Comparison of ENCODE assay signal across 13 cellular contexts in the genomic region with DNA sequence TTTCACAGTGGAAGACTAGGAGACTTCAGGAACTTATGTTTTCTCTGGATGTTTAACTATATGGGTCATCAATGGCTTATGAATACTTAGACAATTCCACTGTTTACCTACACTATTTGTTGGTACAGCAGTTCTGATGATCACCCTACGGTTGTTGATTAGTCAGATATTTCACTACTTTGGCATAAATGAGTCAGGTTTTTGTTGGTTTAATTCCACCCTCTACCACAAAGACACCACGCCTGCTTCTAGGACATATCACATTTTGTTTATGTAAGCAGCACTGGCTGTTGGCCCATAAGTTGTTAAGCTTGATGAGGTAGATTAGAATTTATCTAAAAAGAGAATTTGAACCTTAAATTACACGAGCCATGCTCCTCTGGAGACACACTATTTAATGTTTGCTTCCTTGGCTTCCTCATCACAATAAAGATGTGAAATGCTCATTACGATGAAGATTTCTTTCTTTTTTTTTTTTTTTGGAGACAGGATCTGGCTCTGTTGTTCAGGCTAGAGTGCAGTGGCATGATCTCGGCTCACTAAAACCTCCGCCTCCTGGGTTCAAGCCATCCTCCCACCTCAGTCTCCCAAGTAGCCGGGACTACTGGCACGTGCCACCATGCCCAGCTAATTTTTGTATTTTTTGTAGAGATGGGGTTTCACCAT. TPM values are rescaled to one million over a fixed set of nuclear protein-coding genes. Genes with fewer than 3 reads are reported as not detected.
DNase-seq lines count a peak whose midpoint lies in the region.
"Had no signal": no experiment of that assay in that cellular context is flagged by ENCODE, and none has a peak within 500 bp of the region (broad histone marks: within the 10 kb centered on the region; RNA-seq: fewer than 3 reads in every experiment).

No MANE protein-coding gene starts in this region.

- WGBS in mesenchymal stem cell: 100% methylated on average over 1 of the region's 8 CpGs

- no peak overlapping the region for H4K91ac ChIP-seq in mesenchymal stem cell (ENCODE audit: low read length)

- H3K9me3 ChIP-seq in MG63: no peaks in the 10 kb centered on the region
- H3K9me3 ChIP-seq in mesenchymal stem cell (ENCODE audit: control insufficient read depth, low read length): no peaks in the 10 kb centered on the region
- H3K9me3 ChIP-seq: heart right ventricle, thyroid gland had no signal

- H3K4me3 ChIP-seq in MG63: no peak overlapping the region
- H3K4me3 ChIP-seq in mesenchymal stem cell (ENCODE audit: insufficient read depth in 1 of 2, low read depth in 1 of 2, low read length in 2 of 2): no peak overlapping the region
- H3K4me3 ChIP-seq: heart right ventricle, thyroid gland had no signal

- H3K27me3 ChIP-seq in MG63: no peaks in the 10 kb centered on the region
- no peaks in the 10 kb centered on the region for H3K27me3 ChIP-seq in mesenchymal stem cell (ENCODE audit: control insufficient read depth in 1 of 2, insufficient read depth in 1 of 2, low read length in 2 of 2)
- H3K27me3 ChIP-seq: heart right ventricle, thyroid gland had no signal

- no peak overlapping the region for H3K4me2 ChIP-seq in mesenchymal stem cell (ENCODE audit: low read length, poor library complexity, severe bottlenecking)

- no peak overlapping the region for H3K14ac ChIP-seq in mesenchymal stem cell (ENCODE audit: low read length in 2 of 2)

- H3K18ac ChIP-seq in mesenchymal stem cell (ENCODE audit: low read depth in 1 of 2, low read length in 2 of 2): no peak overlapping the region

- no peak overlapping the region for H3K9ac ChIP-seq in mesenchymal stem cell (ENCODE audit: low read length)

- no peak overlapping the region for H3K27ac ChIP-seq in mesenchymal stem cell (ENCODE audit: low read length, poor library complexity, severe bottlenecking)
- H3K27ac ChIP-seq: heart right ventricle, thyroid gland had no signal

- no peak overlapping the region for H2BK120ac ChIP-seq in mesenchymal stem cell (ENCODE audit: low read depth, low read length)

- peaks cover 16% of the 10 kb centered on the region for H3K79me1 ChIP-seq in mesenchymal stem cell (replicated peaks; ENCODE audit: low read length, poor library complexity, severe bottlenecking)

- H3K4ac ChIP-seq in mesenchymal stem cell (ENCODE audit: low read depth in 1 of 2, low read length in 2 of 2): no peak overlapping the region

- no peak overlapping the region for H2BK12ac ChIP-seq in mesenchymal stem cell (ENCODE audit: low read length in 2 of 2)

- no peak overlapping the region for H4K8ac ChIP-seq in mesenchymal stem cell (ENCODE audit: low read length)

- no peak overlapping the region for H2BK15ac ChIP-seq in mesenchymal stem cell (ENCODE audit: low read depth, poor library complexity, severe bottlenecking)

- no peak overlapping the region for H3K23ac ChIP-seq in mesenchymal stem cell (ENCODE audit: low read length in 2 of 2)

- no peak overlapping the region for H2BK5ac ChIP-seq in mesenchymal stem cell (ENCODE audit: low read depth, low read length, poor library complexity, severe bottlenecking)

- H3K4me1 ChIP-seq in mesenchymal stem cell (ENCODE audit: control insufficient read depth, insufficient read depth, low read depth, low read length): peaks cover 8% of the 10 kb centered on the region

- DNase-seq in NCI-H2029 (lab: John Stamatoyannopoulos, UW) (peak; percentile 30), NCI-H2029 treated with DMSO at 0.1 percent for 48 hours (lab: John Stamatoyannopoulos, UW) (no peak), MG63 (peak; percentile 36), amniotic epithelial cell (ENCODE audit: low read depth) (peak; percentile 76), mesenchymal stem cell (peak; percentile 80), OCI-M2 (lab: John Stamatoyannopoulos, UW; ENCODE audit: unreplicated experiment) (no peak), ureter (ENCODE audit: low spot score) (no peak)
- no peak for DNase-seq in central memory CD4-positive, alpha-beta T cell
- DNase-seq: 8988T, activated T-cell treated with anti-CD3 and anti-CD28 coated beads for 4 hours, heart right ventricle, NCI-H345, thyroid gland had no signal

- no peak overlapping the region for H2AFZ ChIP-seq in mesenchymal stem cell (ENCODE audit: low read depth, low read length)

- H2AK5ac ChIP-seq in mesenchymal stem cell (ENCODE audit: low read length, severe bottlenecking): no peak overlapping the region

- H3K36me3 ChIP-seq in MG63: peaks cover 29% of the 10 kb centered on the region
- H3K36me3 ChIP-seq in mesenchymal stem cell (ENCODE audit: control insufficient read depth in 1 of 2, insufficient read depth in 2 of 2, low read depth in 1 of 2, low read length in 2 of 2): peaks cover 3 to 43% of the 10 kb centered on the region in 2 experiments

RNA-seq across cellular contexts. Expression of a gene that starts 4.3 kb away (rescaled TPM):
- 35.3 and 37.9 TPM in 2 replicates for total RNA-seq in MG63 (2014; rRNA removed; shearing (Covaris generic); ENCODE audit: low replicate concordance)
- polyA plus RNA-seq in mesenchymal stem cell (2013, experiment 1 of 2): 166 TPM
- polyA plus RNA-seq in mesenchymal stem cell (2013, experiment 2 of 2): 169 TPM
- total RNA-seq in ureter: 80.8 TPM

RNA-seq across cellular contexts. Expression of a gene that starts 6.2 kb away (rescaled TPM):
- 10.7 TPM in 2 replicates for total RNA-seq in MG63 (2014; rRNA removed; shearing (Covaris generic); ENCODE audit: low replicate concordance)
- 8.4 TPM for polyA plus RNA-seq in mesenchymal stem cell (2013, experiment 1 of 2)
- polyA plus RNA-seq in mesenchymal stem cell (2013, experiment 2 of 2): 8.1 TPM
- total RNA-seq in ureter: 36.0 TPM

RNA-seq across cellular contexts. Expression of a gene that starts 37.9 kb away (rescaled TPM):
- total RNA-seq in MG63 (2014; rRNA removed; shearing (Covaris generic); ENCODE audit: low replicate concordance): 6.7 and 7.6 TPM in 2 replicates
- polyA plus RNA-seq in mesenchymal stem cell (2013, experiment 1 of 2): 60.5 TPM
- 56.6 TPM for polyA plus RNA-seq in mesenchymal stem cell (2013, experiment 2 of 2)
- total RNA-seq in ureter: 76.4 TPM

Comparison
In these comparisons a context has a peak if more than half of its experiments do, and no peak if none do; other contexts are left out.
1. DNase-seq: peak in NCI-H2029 (single experiment), MG63 (single experiment), amniotic epithelial cell (single experiment) and mesenchymal stem cell (single experiment); none in NCI-H2029 treated with DMSO at 0.1 percent for 48 hours (single experiment), central memory CD4-positive, alpha-beta T cell (single experiment), OCI-M2 (single experiment) and ureter (single experiment).